In genomic region chr3:138593488-138594149, GRCh38 we compare ENCODE assay signal across 8 cellular contexts. TPM values are rescaled to one million over a fixed set of nuclear protein-coding genes. Genes with fewer than 3 reads are reported as not detected.
DNase-seq lines count a peak whose midpoint lies in the region; ATAC-seq and TF ChIP-seq lines count a peak whose summit lies in the region.

No MANE protein-coding gene starts in this region.

- H3K9me3 ChIP-seq in H9 (ENCODE audit: control insufficient read depth, low read depth, low read length): no peaks in the 10 kb centered on the region
- no peaks in the 10 kb centered on the region for H3K9me3 ChIP-seq in right cardiac atrium (ENCODE audit: control insufficient read depth, low read length)
- no peaks in the 10 kb centered on the region for H3K9me3 ChIP-seq in skeletal muscle tissue (ENCODE audit: control insufficient read depth in 3 of 3, low read length in 3 of 3)

- no peak overlapping the region for H4K8ac ChIP-seq in H9 (replicated peaks; ENCODE audit: insufficient read length, low read depth, low read length)

- no peak overlapping the region for H4K91ac ChIP-seq in H9 (ENCODE audit: insufficient read length, low read depth, low read length)

- POLR2A ChIA-PET in activated B cell treated with CpG ODN at 0.5 μM for 24 hours (lab: Charles Lee): interaction anchor here (0.6 to 2.8 kb wide), 9 partner anchors 10 to 1841 kb away, joined by 3 to 33 read pairs (median 7); partner anchors contain the start of genes FAIM and STAG1

- H3K27ac Mint-ChIP-seq in H9 (peak overlapping the region; percentile 71 to 93 (median 78); a peak in 4 of 7 replicates), activated B cell treated with CpG ODN at 0.5 μM for 24 hours (peak overlapping the region; percentile 86)

- intact Hi-C loops in activated B cell treated with CpG ODN at 0.5 μM for 24 hours (cut with micrococcal nuclease) (loop anchor here (1.0 to 5.0 kb wide), 12 partner anchors 15 to 794 kb away; partner anchors contain the start of genes ARMC8, COPB2, DBR1 and FAIM), right cardiac atrium (cut with DNase I) (loop anchor here (1.0 to 5.0 kb wide), 3 partner anchors 321 to 324 kb away; no protein-coding TSS in a partner anchor)

- peak; percentile 34 for DNase-seq in H9
- no peak for DNase-seq in activated B cell treated with CpG ODN at 0.5 μM for 24 hours
- DNase-seq in right cardiac atrium: no peak
- DNase-seq in activated effector memory CD4-positive, alpha-beta T cell treated with Interleukin-2 at 50 U/mL for 16 hours: no peak
- DNase-seq in DMS153 treated with DMSO at 0.1 percent for 48 hours (lab: John Stamatoyannopoulos, UW; ENCODE audit: unreplicated experiment): no peak
- no peak for DNase-seq in NCI-H1694 (lab: John Stamatoyannopoulos, UW)

- WGBS in H9 (ENCODE audit: extremely low coverage, insufficient read length, low lambda C conversion rate): no CpG with 5 or more reads among the region's 22 CpGs
- WGBS in right cardiac atrium: 11% methylated on average over 22 of the region's 22 CpGs

- H3K4ac ChIP-seq in H9 (ENCODE audit: low read depth, low read length): no peak overlapping the region

- no peaks in the 10 kb centered on the region for H4K20me1 ChIP-seq in H9 (ENCODE audit: control insufficient read depth, insufficient read depth, insufficient read length)

- no peak overlapping the region for H4K5ac ChIP-seq in H9 (ENCODE audit: insufficient read length, low read depth, low read length)

- H3K27me3 Mint-ChIP-seq in H9 (ENCODE audit: low read depth) (no peaks in the 10 kb centered on the region), activated B cell treated with CpG ODN at 0.5 μM for 24 hours (no peaks in the 10 kb centered on the region)

- peak overlapping the region; percentile 43 for H2AFZ ChIP-seq in H9 (ENCODE audit: low read length)

- H3K36me3 Mint-ChIP-seq in H9 (ENCODE audit: insufficient read depth in 1 of 3, low read depth in 3 of 3) (peaks cover 0 to 5% (median 4%) of the 10 kb centered on the region in 3 experiments; a peak in 5 of 7 replicates), activated B cell treated with CpG ODN at 0.5 μM for 24 hours (ENCODE audit: low read depth) (peaks cover 5% of the 10 kb centered on the region)

- H3K4me3 ChIP-seq in right cardiac atrium (ENCODE audit: low read length) (peak overlapping the region; percentile 82), skeletal muscle tissue (ENCODE audit: low read length in 3 of 3) (peak overlapping the region; percentile 68 to 97 (median 96))

- H3K79me1 ChIP-seq in H9 (ENCODE audit: insufficient read depth, low read depth, low read length, poor library complexity, severe bottlenecking): no peaks in the 10 kb centered on the region

- H3K4me1 ChIP-seq in H9 (ENCODE audit: insufficient read depth, low read length) (no peaks in the 10 kb centered on the region), right cardiac atrium (ENCODE audit: control insufficient read depth, insufficient read depth, low read length) (no peaks in the 10 kb centered on the region), skeletal muscle tissue (ENCODE audit: control insufficient read depth in 3 of 3, insufficient read depth in 3 of 3, low read length in 3 of 3) (peaks cover 4 to 11% (median 5%) of the 10 kb centered on the region in 3 donors)

- H3K4me1 Mint-ChIP-seq in H9: peaks cover 23 to 28% of the 10 kb centered on the region in 2 experiments
- H3K4me1 Mint-ChIP-seq in activated B cell treated with CpG ODN at 0.5 μM for 24 hours: peaks cover 10% of the 10 kb centered on the region

- no peak overlapping the region for H2BK5ac ChIP-seq in H9 (ENCODE audit: insufficient read length, low read length)

- H3K23me2 ChIP-seq in H9 (ENCODE audit: insufficient read length, low read depth, low read length, poor library complexity, severe bottlenecking): peaks cover 7% of the 10 kb centered on the region

- peak overlapping the region; percentile 53 for H3K9ac ChIP-seq in H9 (ENCODE audit: extremely low read depth, insufficient read length, low read length)
- peak overlapping the region; percentile 94 to 99 (median 98) for H3K9ac ChIP-seq in skeletal muscle tissue (ENCODE audit: low read depth in 1 of 3, low read length in 3 of 3)

- no peaks in the 10 kb centered on the region for H3K79me2 ChIP-seq in H9 (ENCODE audit: insufficient read depth, low read length)

- ATAC-seq in activated B cell treated with CpG ODN at 0.5 μM for 24 hours (ENCODE audit: low read depth) (no peak), right cardiac atrium (no peak), HG02852 (IDR thresholded peaks at IDR 0.05; ENCODE audit: unreplicated experiment) (no peak)

- peak overlapping the region; percentile 77; the same call in 1 of the 2 replicates for H3K14ac ChIP-seq in H9 (ENCODE audit: insufficient read depth, low read length)

- TF ChIP-seq CTCF in H9 (conservative IDR thresholded peaks at IDR 0.05) (no peak), activated B cell treated with CpG ODN at 0.5 μM for 24 hours (IDR thresholded peaks at IDR 0.05) (no peak)

- H2BK12ac ChIP-seq in H9 (ENCODE audit: insufficient read length, low read depth, low read length): no peak overlapping the region

- no peak overlapping the region for H3T11ph ChIP-seq in H9 (ENCODE audit: low read length)

- no peak overlapping the region for H2BK15ac ChIP-seq in H9 (ENCODE audit: low read depth, low read length)

- no peak overlapping the region for H2BK120ac ChIP-seq in H9 (ENCODE audit: low read depth, low read length, poor library complexity, severe bottlenecking)

- no peak overlapping the region for H3K56ac ChIP-seq in H9 (ENCODE audit: insufficient read length, low read depth, low read length)

- H3K27me3 ChIP-seq in H9 (ENCODE audit: insufficient read depth, low read length) (no peaks in the 10 kb centered on the region), right cardiac atrium (ENCODE audit: control insufficient read depth, insufficient read depth) (no peaks in the 10 kb centered on the region), skeletal muscle tissue (ENCODE audit: control insufficient read depth in 3 of 3, insufficient read depth in 3 of 3, low read length in 3 of 3) (no peaks in the 10 kb centered on the region)

- peak overlapping the region; percentile 71 for H3K18ac ChIP-seq in H9 (ENCODE audit: insufficient read length, low read depth, low read length)

- CTCF ChIA-PET in activated B cell treated with CpG ODN at 0.5 μM for 24 hours (lab: Charles Lee): interaction anchor here (0.8 to 7.4 kb wide), 9 partner anchors 9 to 736 kb away, joined by 3 to 216 read pairs (median 3); no protein-coding TSS in a partner anchor

- no peak overlapping the region for H2BK20ac ChIP-seq in H9 (ENCODE audit: low read depth, low read length, poor library complexity, severe bottlenecking)

- peaks cover 0 to 2% (median 1%) of the 10 kb centered on the region in 3 donors for H3K36me3 ChIP-seq in skeletal muscle tissue (ENCODE audit: control insufficient read depth in 3 of 3, insufficient read depth in 3 of 3, low read length in 3 of 3)

- H3K9me3 Mint-ChIP-seq in H9: peaks cover 4% of the 10 kb centered on the region in 2 experiments; a peak in 3 of 5 replicates
- no peaks in the 10 kb centered on the region for H3K9me3 Mint-ChIP-seq in activated B cell treated with CpG ODN at 0.5 μM for 24 hours

- H3K27ac ChIP-seq in H9 (ENCODE audit: insufficient read length, low read depth, low read length) (peak overlapping the region; percentile 17), right cardiac atrium (ENCODE audit: low read length) (peak overlapping the region; percentile 88), skeletal muscle tissue (ENCODE audit: low read depth, low read length) (peak overlapping the region; percentile 83)

- H3K4me3 Mint-ChIP-seq in H9 (peak overlapping the region; percentile 85 to 93), activated B cell treated with CpG ODN at 0.5 μM for 24 hours (peak overlapping the region; percentile 90)

- H3K4me2 ChIP-seq in H9 (ENCODE audit: insufficient read depth, insufficient read length, low read length): peak overlapping the region; percentile 89

- no peak overlapping the region for H3K23ac ChIP-seq in H9 (ENCODE audit: insufficient read length, low read depth, low read length)

- no peak overlapping the region for H2AK5ac ChIP-seq in H9 (ENCODE audit: insufficient read length, low read length)

RNA-seq across cellular contexts. Expression of gene CEP70, which starts 0.4 kb away (rescaled TPM):
- total RNA-seq in H9 (2021) (31.1 and 32.6 TPM in 2 replicates), activated B cell treated with CpG ODN at 0.5 μM for 24 hours (5.9 and 11.0 TPM in 2 replicates), right cardiac atrium (10 to 100 TPM; 33.9 to 46.9 (median 39.2) TPM), skeletal muscle tissue (64.7 TPM)
- polyA plus RNA-seq in right cardiac atrium: 17.0 TPM

RNA-seq across cellular contexts. Expression of gene FAIM, which starts 15.0 kb away (rescaled TPM):
- total RNA-seq in H9 (2021) (10.0 and 11.0 TPM in 2 replicates), activated B cell treated with CpG ODN at 0.5 μM for 24 hours (10.5 and 11.5 TPM in 2 replicates), right cardiac atrium (1 to 10 TPM; 4.7 to 5.7 (median 4.9) TPM), skeletal muscle tissue (12.5 TPM)
- polyA plus RNA-seq in right cardiac atrium: 8.5 TPM

Comparison
In these comparisons a context has a peak if more than half of its experiments do, and no peak if none do; other contexts are left out.
1. H3K27ac ChIP-seq: peak in every context shown above with its lines; median percentile 88 in right cardiac atrium; 83 in skeletal muscle tissue; 17 in H9.